Comparison of ENCODE assay signal across 11 cellular contexts in the genomic region with DNA sequence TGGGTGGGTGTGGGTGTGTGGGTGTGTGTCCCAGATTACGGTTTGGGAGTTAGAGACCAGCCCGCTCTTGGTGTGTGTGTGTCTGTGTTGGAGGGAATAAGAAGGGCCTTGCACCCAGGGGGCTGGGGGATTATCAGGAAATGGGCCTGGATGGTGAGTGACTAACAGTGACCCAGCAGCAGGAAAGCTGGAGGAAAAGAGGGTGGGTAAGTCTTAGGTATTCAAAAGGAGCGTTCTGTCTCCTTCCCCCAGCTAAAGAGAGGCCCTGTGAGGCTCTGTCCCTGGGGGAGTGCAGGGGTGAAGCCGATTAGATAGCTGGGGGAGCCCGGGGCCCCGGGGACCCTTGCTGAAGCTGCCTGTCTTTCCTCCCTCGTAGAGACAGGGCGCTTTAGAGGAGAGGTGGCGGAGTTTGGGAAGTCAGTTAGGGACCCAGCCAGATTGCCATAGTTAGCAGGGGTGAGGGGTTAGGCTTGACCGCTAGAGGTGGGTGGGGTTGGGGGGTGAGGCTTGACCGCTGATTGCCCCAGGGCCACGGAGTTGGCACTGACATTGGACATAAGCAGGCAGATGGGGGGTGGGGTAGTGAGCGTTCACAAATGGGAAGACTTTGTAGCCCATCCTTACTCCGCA. TPM values are rescaled to one million over a fixed set of nuclear protein-coding genes. Genes with fewer than 3 reads are reported as not detected.
DNase-seq lines count a peak whose midpoint lies in the region; ATAC-seq, FAIRE-seq and TF ChIP-seq lines count a peak whose summit lies in the region.
"Had no signal": no experiment of that assay in that cellular context is flagged by ENCODE, and none has a peak within 500 bp of the region (broad histone marks: within the 10 kb centered on the region; RNA-seq: fewer than 3 reads in every experiment).

No MANE protein-coding gene starts in this region.

- no peaks in the 10 kb centered on the region for H3K9me3 ChIP-seq in MM.1S (replicated peaks; ENCODE audit: insufficient read depth, low read length)

- no peaks in the 10 kb centered on the region for H3K36me3 Mint-ChIP-seq in T-helper 2 cell treated with Interferon-gamma antibody and Interleukin-4, amounts not matched to agents 5 μg/mL and 100 μg/mL, for 36 hours (ENCODE audit: low read depth)
- no peaks in the 10 kb centered on the region for H3K36me3 Mint-ChIP-seq in MCF 10A (ENCODE audit: insufficient read depth, unreplicated experiment)

- no peak overlapping the region for H3K4me2 ChIP-seq in MM.1S (ENCODE audit: low read depth, low read length)

- intact Hi-C loops in MCF 10A (cut with micrococcal nuclease), result no loop called here

- peak overlapping the region; percentile 22 for H3K4me3 Mint-ChIP-seq in T-helper 2 cell treated with Interferon-gamma antibody and Interleukin-4, amounts not matched to agents 5 μg/mL and 100 μg/mL, for 36 hours
- H3K4me3 Mint-ChIP-seq in MCF 10A (ENCODE audit: unreplicated experiment), result peak overlapping the region; percentile 80

- H3K27ac Mint-ChIP-seq in T-helper 2 cell treated with Interferon-gamma antibody and Interleukin-4, amounts not matched to agents 5 μg/mL and 100 μg/mL, for 36 hours, result no peak overlapping the region
- peak overlapping the region; percentile 25 for H3K27ac Mint-ChIP-seq in MCF 10A (ENCODE audit: low read depth, unreplicated experiment)

- FAIRE-seq in GM19239 (lab: Jason Lieb, UNC), result no peak
- FAIRE-seq: A204.1 had no signal

- no peaks in the 10 kb centered on the region for H3K9me2 ChIP-seq in MM.1S (replicated peaks; ENCODE audit: insufficient read depth, low read length)

- no peak overlapping the region for H3K4me3 ChIP-seq in MM.1S (ENCODE audit: low read length)

- H3K9ac ChIP-seq in MM.1S (ENCODE audit: low read length), result no peak overlapping the region

- BruUV-seq in MCF 10A (replicated peaks; lab: Mats Ljungman, UMichigan), result TSS peak; percentile 16

- H3K4me1 ChIP-seq in MM.1S (ENCODE audit: low read length), result peaks cover 3% of the 10 kb centered on the region; the same call in 1 of the 2 replicates

- no peaks in the 10 kb centered on the region for H3K9me3 Mint-ChIP-seq in T-helper 2 cell treated with Interferon-gamma antibody and Interleukin-4, amounts not matched to agents 5 μg/mL and 100 μg/mL, for 36 hours
- H3K9me3 Mint-ChIP-seq in MCF 10A (ENCODE audit: unreplicated experiment), result no peaks in the 10 kb centered on the region

- peaks cover 56% of the 10 kb centered on the region for H3K27me3 Mint-ChIP-seq in T-helper 2 cell treated with Interferon-gamma antibody and Interleukin-4, amounts not matched to agents 5 μg/mL and 100 μg/mL, for 36 hours (ENCODE audit: low read depth)
- no peaks in the 10 kb centered on the region for H3K27me3 Mint-ChIP-seq in MCF 10A (ENCODE audit: insufficient read depth, unreplicated experiment)

- H3K27ac ChIP-seq in temporal lobe (ENCODE audit: low read depth, low read length), result peak overlapping the region; percentile 44
- H3K27ac ChIP-seq in MM.1S (ENCODE audit: low read length), result no peak overlapping the region

- peak; percentile 41 for ATAC-seq in left lobe of liver

- CTCF ChIA-PET in MCF 10A (lab: Yijun Ruan, JAX), result interaction anchor here (0.5 to 2.9 kb wide), 6 partner anchors 35 to 245 kb away, joined by 3 to 10 read pairs (median 4); no protein-coding TSS in a partner anchor

- peaks cover 12% of the 10 kb centered on the region for H3K4me1 Mint-ChIP-seq in T-helper 2 cell treated with Interferon-gamma antibody and Interleukin-4, amounts not matched to agents 5 μg/mL and 100 μg/mL, for 36 hours (ENCODE audit: low read depth)
- H3K4me1 Mint-ChIP-seq in MCF 10A (ENCODE audit: insufficient read depth, unreplicated experiment), result peaks cover 37% of the 10 kb centered on the region

- H3F3A ChIP-seq in MM.1S (ENCODE audit: insufficient read depth, low read length), result peaks cover 5% of the 10 kb centered on the region; the same call in 1 of the 2 replicates

- peaks cover 9% of the 10 kb centered on the region; the same call in 1 of the 2 replicates for H3K79me2 ChIP-seq in MM.1S (ENCODE audit: low read length)

- H2AFZ ChIP-seq in MM.1S (ENCODE audit: low read length), result no peak overlapping the region

- H3K27me3 ChIP-seq in MM.1S (replicated peaks; ENCODE audit: insufficient read depth, low read length), result no peaks in the 10 kb centered on the region; the same call in 1 of the 2 replicates

- no peak for DNase-seq in T-helper 2 cell treated with Interferon-gamma antibody and Interleukin-4, amounts not matched to agents 5 μg/mL and 100 μg/mL, for 36 hours (ENCODE audit: low spot score)
- DNase-seq in T-helper 2 cell (no peak), MCF 10A (ENCODE audit: unreplicated experiment) (no peak), left lobe of liver (ENCODE audit: low spot score) (peak; percentile 81), MM.1S (no peak), SHP77 treated with DMSO at 0.1 percent for 48 hours (lab: John Stamatoyannopoulos, UW) (no peak), GM19239 (ENCODE audit: insufficient read length, low spot score) (no peak)
- DNase-seq: stimulated activated naive CD4-positive, alpha-beta T cell had no signal

- no peaks in the 10 kb centered on the region for H3K36me3 ChIP-seq in MM.1S (replicated peaks; ENCODE audit: insufficient read depth, low read length)

- no peaks in the 10 kb centered on the region for H4K20me1 ChIP-seq in MM.1S (ENCODE audit: insufficient read depth, low read length)

- TF ChIP-seq CTCF in MCF 10A (IDR thresholded peaks at IDR 0.05; ENCODE audit: unreplicated experiment), result no peak
- TF ChIP-seq CTCF in MM.1S (IDR thresholded peaks at IDR 0.05; ENCODE audit: low read length), result no peak

- POLR2A ChIA-PET in MCF 10A (lab: Yijun Ruan, JAX), result interaction anchor here (0.6 kb wide), 1 partner anchor 132 kb away, joined by 3 read pairs; no protein-coding TSS in a partner anchor

RNA-seq across cellular contexts. Expression of a gene that starts 1.5 kb away (rescaled TPM):
- 21.6 and 34.8 TPM in 2 replicates for total RNA-seq in MCF 10A (2022)
- total RNA-seq in left lobe of liver, result 345 TPM
- 1.2 TPM for total RNA-seq in temporal lobe

RNA-seq across cellular contexts. Expression of a gene that starts 27.6 kb away (rescaled TPM):
- not detected in 2 replicates for total RNA-seq in MCF 10A (2022)
- not detected for total RNA-seq in left lobe of liver
- total RNA-seq in temporal lobe, result not detected
- total RNA-seq: myocyte had no signal
